In the genomic region with DNA sequence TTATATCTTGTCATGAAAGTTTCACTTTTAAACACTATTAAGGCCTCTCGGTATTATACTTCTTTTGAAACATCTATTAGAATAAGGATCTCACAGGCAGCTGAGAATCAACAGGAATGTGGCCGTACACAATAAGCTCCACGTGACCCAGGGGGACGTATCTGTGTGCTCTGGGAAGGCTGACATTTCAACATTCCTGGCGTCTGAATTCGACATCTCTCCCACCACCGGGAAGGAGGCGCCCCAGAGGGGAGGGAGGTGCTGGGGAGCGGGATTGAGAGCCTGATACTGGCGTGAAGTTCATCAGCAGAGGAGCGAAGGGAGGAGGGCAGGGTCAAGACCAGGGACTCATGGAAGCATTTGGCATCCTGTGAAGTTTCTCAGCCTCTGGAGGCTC, we compare ENCODE assay signal across 22 cellular contexts.
DNase-seq lines count a peak whose midpoint lies in the region; ATAC-seq and TF ChIP-seq lines count a peak whose summit lies in the region.
"Had no signal": no experiment of that assay in that cellular context is flagged by ENCODE, and none has a peak within 500 bp of the region (broad histone marks: within the 10 kb centered on the region; RNA-seq: fewer than 3 reads in every experiment).

No MANE protein-coding gene starts in this region.

- H3K4me3 ChIP-seq in left lung: no peak overlapping the region
- H3K4me3 ChIP-seq in smooth muscle cell: no peak overlapping the region
- no peak overlapping the region for H3K4me3 ChIP-seq in esophagus muscularis mucosa
- H3K4me3 ChIP-seq: gastrocnemius medialis, skin epidermis had no signal

- no peaks in the 10 kb centered on the region for H3K4me1 Mint-ChIP-seq in activated naive CD4-positive, alpha-beta T cell treated with anti-CD3 and anti-CD28 coated beads, Interleukin-2, amount 50 U/mL, for 24 hours

- TF ChIP-seq POLR2A in esophagus muscularis mucosa (IDR thresholded peaks at IDR 0.05; ENCODE audit: low read depth): no peak

- H3K79me2 ChIP-seq in smooth muscle cell (ENCODE audit: low read depth): no peaks in the 10 kb centered on the region
- H3K79me2 ChIP-seq: parathyroid adenoma had no signal

- peak overlapping the region; percentile 32 for H3K27ac Mint-ChIP-seq in activated naive CD4-positive, alpha-beta T cell treated with anti-CD3 and anti-CD28 coated beads, Interleukin-2, amount 50 U/mL, for 24 hours
- H3K27ac Mint-ChIP-seq: activated CD8-positive, alpha-beta T cell treated with anti-CD3 and anti-CD28 coated beads, Interleukin-2, amount 10 ng/mL, durations not matched to agents 7 days and 5 days; activated naive CD4-positive, alpha-beta T cell treated with anti-CD3 and anti-CD28 coated beads, Interleukin-2, amount 50 U/mL, for 72 hours; stimulated activated naive CD8-positive, alpha-beta T cell treated with anti-CD3 and anti-CD28 coated beads, Interleukin-15, Interleukin-2, amounts not matched to agents 100 ng/mL and 50 ng/mL, for 24 hours; T-helper 1 cell treated with Interleukin-12 subunit alpha and Interleukin-12 subunit beta and Interleukin-4 antibody, amounts not matched to agents 30 μg/mL and 1 μg/mL, for 36 hours had no signal

- no peaks in the 10 kb centered on the region for H3K9me3 Mint-ChIP-seq in activated naive CD4-positive, alpha-beta T cell treated with anti-CD3 and anti-CD28 coated beads, Interleukin-2, amount 50 U/mL, for 24 hours
- H3K9me3 Mint-ChIP-seq: activated naive CD4-positive, alpha-beta T cell treated with anti-CD3 and anti-CD28 coated beads, Interleukin-2, amount 50 U/mL, for 72 hours; activated T-cell treated with anti-CD3 and anti-CD28 coated beads, Interleukin-2, amount 50 U/mL, for 4 hours; stimulated activated naive CD8-positive, alpha-beta T cell treated with anti-CD3 and anti-CD28 coated beads, Interleukin-15, Interleukin-2, amounts not matched to agents 100 ng/mL and 50 ng/mL, for 24 hours; T-helper 1 cell treated with Interleukin-12 subunit alpha and Interleukin-12 subunit beta and Interleukin-4 antibody, amounts not matched to agents 30 μg/mL and 1 μg/mL, for 36 hours had no signal

- H3K27me3 ChIP-seq in left lung (peaks cover 0 to 36% of the 10 kb centered on the region in 2 donors), smooth muscle cell (ENCODE audit: low read depth) (peaks cover 22% of the 10 kb centered on the region), esophagus muscularis mucosa (peaks cover 0 to 47% (median 5%) of the 10 kb centered on the region in 4 donors)

- H3K27ac ChIP-seq in left lung (no peak overlapping the region), smooth muscle cell (ENCODE audit: low read depth) (no peak overlapping the region), esophagus muscularis mucosa (replicated peaks in 1 of 4) (no peak overlapping the region)
- H3K27ac ChIP-seq: gastrocnemius medialis, parathyroid adenoma, skin epidermis had no signal

- 26% methylated on average over 11 of the region's 11 CpGs for WGBS in smooth muscle cell (ENCODE audit: low lambda C conversion rate)
- WGBS in esophagus muscularis mucosa: 10% methylated on average over 10 of the region's 11 CpGs

- peak; percentile 18 for ATAC-seq in left lung
- no peak for ATAC-seq in omental fat pad (ENCODE audit: low FRiP score)
- ATAC-seq in GM18873 (IDR thresholded peaks at IDR 0.05; ENCODE audit: low FRiP score, unreplicated experiment): no peak
- ATAC-seq: activated CD8-positive, alpha-beta T cell treated with anti-CD3 and anti-CD28 coated beads, Interleukin-2, amount 10 ng/mL, durations not matched to agents 7 days and 5 days; activated naive CD4-positive, alpha-beta T cell treated with anti-CD3 and anti-CD28 coated beads, Interleukin-2, amount 50 U/mL, for 72 hours; activated T-cell treated with anti-CD3 and anti-CD28 coated beads, Interleukin-2, amount 50 U/mL, for 4 hours; gastrocnemius medialis; left lobe of liver had no signal

- H3K4me3 Mint-ChIP-seq in activated naive CD4-positive, alpha-beta T cell treated with anti-CD3 and anti-CD28 coated beads, Interleukin-2, amount 50 U/mL, for 24 hours: no peak overlapping the region
- H3K4me3 Mint-ChIP-seq: activated CD8-positive, alpha-beta T cell treated with anti-CD3 and anti-CD28 coated beads, Interleukin-2, amount 10 ng/mL, durations not matched to agents 7 days and 5 days; activated T-cell treated with anti-CD3 and anti-CD28 coated beads, Interleukin-2, amount 50 U/mL, for 4 hours; stimulated activated naive CD8-positive, alpha-beta T cell treated with anti-CD3 and anti-CD28 coated beads, Interleukin-15, Interleukin-2, amounts not matched to agents 100 ng/mL and 50 ng/mL, for 24 hours; T-helper 1 cell treated with Interleukin-12 subunit alpha and Interleukin-12 subunit beta and Interleukin-4 antibody, amounts not matched to agents 30 μg/mL and 1 μg/mL, for 36 hours had no signal

- intact Hi-C loops in left lung (cut with DNase I) (no loop called here), esophagus muscularis mucosa (cut with DNase I) (no loop called here)

- H3F3A ChIP-seq in smooth muscle cell (ENCODE audit: low read depth): no peaks in the 10 kb centered on the region

- peaks cover 5% of the 10 kb centered on the region for H3K27me3 Mint-ChIP-seq in activated naive CD4-positive, alpha-beta T cell treated with anti-CD3 and anti-CD28 coated beads, Interleukin-2, amount 50 U/mL, for 24 hours

- no peak for TF ChIP-seq EP300 in esophagus muscularis mucosa (IDR thresholded peaks at IDR 0.05)

- no peaks in the 10 kb centered on the region for H3K36me3 Mint-ChIP-seq in activated naive CD4-positive, alpha-beta T cell treated with anti-CD3 and anti-CD28 coated beads, Interleukin-2, amount 50 U/mL, for 24 hours
- H3K36me3 Mint-ChIP-seq: activated naive CD4-positive, alpha-beta T cell treated with anti-CD3 and anti-CD28 coated beads, Interleukin-2, amount 50 U/mL, for 72 hours; brain had no signal

- peak overlapping the region; percentile 3 for H3K4me2 ChIP-seq in smooth muscle cell

- TF ChIP-seq CTCF in left lung (IDR thresholded peaks at IDR 0.05): no peak
- TF ChIP-seq CTCF in smooth muscle cell (IDR thresholded peaks at IDR 0.05; ENCODE audit: borderline replicate concordance, insufficient read depth, poor library complexity, severe bottlenecking): no peak
- no peak for TF ChIP-seq CTCF in omental fat pad (IDR thresholded peaks at IDR 0.05)
- TF ChIP-seq CTCF in esophagus muscularis mucosa (IDR thresholded peaks at IDR 0.05): no peak

- no peak for DNase-seq in activated naive CD4-positive, alpha-beta T cell (lab: John Stamatoyannopoulos, UW)
- DNase-seq in astrocyte of the hippocampus (ENCODE audit: low read depth, low spot score) (peak; percentile 68), left lung (peak in 1 of 2 donors; percentile 34), smooth muscle cell (lab: John Stamatoyannopoulos, UW; ENCODE audit: unreplicated experiment) (no peak), omental fat pad (ENCODE audit: low spot score) (no peak), esophagus muscularis mucosa (ENCODE audit: extremely low spot score) (no peak)
- DNase-seq: activated CD8-positive, alpha-beta T cell treated with anti-CD3 and anti-CD28 coated beads, Interleukin-2, amount 10 ng/mL, durations not matched to agents 7 days and 5 days; activated T-cell treated with anti-CD3 and anti-CD28 coated beads, Interleukin-2, amount 50 U/mL, for 4 hours; gastrocnemius medialis; NCI-H526; SIG-M5; stimulated activated CD4-positive, alpha-beta T cell treated with anti-CD3 and anti-CD28 coated beads, Interleukin-2, amount 100 ng/mL, for 48 hours had no signal

- H3K4me1 ChIP-seq in left lung: no peaks in the 10 kb centered on the region
- no peaks in the 10 kb centered on the region for H3K4me1 ChIP-seq in smooth muscle cell (ENCODE audit: low read depth)
- no peaks in the 10 kb centered on the region for H3K4me1 ChIP-seq in esophagus muscularis mucosa
- H3K4me1 ChIP-seq: gastrocnemius medialis, parathyroid adenoma had no signal

- no peak overlapping the region for H3K9ac ChIP-seq in smooth muscle cell (ENCODE audit: low read depth)
- H3K9ac ChIP-seq: parathyroid adenoma had no signal

- H2AFZ ChIP-seq in smooth muscle cell (ENCODE audit: low read depth): no peak overlapping the region
- H2AFZ ChIP-seq: parathyroid adenoma had no signal

- H3K36me3 ChIP-seq in left lung (no peaks in the 10 kb centered on the region), smooth muscle cell (ENCODE audit: low read depth) (no peaks in the 10 kb centered on the region), esophagus muscularis mucosa (no peaks in the 10 kb centered on the region)
- H3K36me3 ChIP-seq: gastrocnemius medialis, WERI-Rb-1 had no signal

- H4K20me1 ChIP-seq in smooth muscle cell (ENCODE audit: low read depth): no peaks in the 10 kb centered on the region

- H3K9me3 ChIP-seq in left lung (no peaks in the 10 kb centered on the region), smooth muscle cell (replicated peaks; ENCODE audit: low read depth) (no peaks in the 10 kb centered on the region), esophagus muscularis mucosa (no peaks in the 10 kb centered on the region)
- H3K9me3 ChIP-seq: gastrocnemius medialis had no signal
